In the genomic region with DNA sequence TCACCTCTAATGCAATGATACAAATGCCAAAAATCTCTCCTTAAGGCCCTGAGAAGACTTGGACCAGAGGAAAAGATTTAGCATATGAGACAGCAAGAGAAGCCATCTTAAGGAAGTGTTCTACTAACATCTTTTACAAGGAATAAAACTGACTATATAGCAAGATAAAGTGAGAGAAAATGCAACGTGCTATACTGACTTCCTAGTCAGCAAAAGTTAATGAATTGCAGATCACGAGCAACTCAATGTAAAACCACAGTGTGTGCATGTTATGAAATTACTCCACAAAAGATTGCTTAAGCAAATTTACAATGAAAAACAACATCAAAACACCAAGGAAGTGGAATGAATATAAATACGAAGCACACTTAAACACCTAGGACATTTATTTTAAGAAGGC, we compare ENCODE assay signal across 20 cellular contexts.
"Had no signal": no experiment of that assay in that cellular context is flagged by ENCODE, and none has a peak within 500 bp of the region (broad histone marks: within the 10 kb centered on the region; RNA-seq: fewer than 3 reads in every experiment).

No MANE protein-coding gene starts in this region.

- H3K36me3 ChIP-seq: adrenal gland had no signal

- H3K9me3 ChIP-seq: adrenal gland had no signal

- H3K27me3 ChIP-seq: adrenal gland had no signal

- H3K27ac ChIP-seq: adrenal gland had no signal

- ATAC-seq: activated CD8-positive, alpha-beta T cell treated with anti-CD3 and anti-CD28 coated beads, Interleukin-2, amount 10 ng/mL, durations not matched to agents 7 days and 5 days; T-helper 17 cell; WTC11 had no signal

- FAIRE-seq: colon had no signal

- H3K4me3 ChIP-seq: adrenal gland had no signal

- DNase-seq: activated CD4-positive, alpha-beta T cell treated with anti-CD3 and anti-CD28 coated beads for 48 hours; activated CD4-positive, alpha-beta T cell treated with anti-CD3 and anti-CD28 coated beads, Interleukin-2, amount 50 U/mL, for 4 hours; activated CD4-positive, CD25-positive, alpha-beta regulatory T cell treated with anti-CD3 and anti-CD28 coated beads, Interleukin-2, amount 50 U/mL, for 72 hours; activated CD8-positive, alpha-beta memory T cell treated with anti-CD3 and anti-CD28 coated beads, Interleukin-2, amount 50 U/mL, for 48 hours; activated CD8-positive, alpha-beta T cell treated with anti-CD3 and anti-CD28 coated beads, Interleukin-2, amount 10 ng/mL, durations not matched to agents 7 days and 5 days; activated naive CD4-positive, alpha-beta T cell treated with anti-CD3 and anti-CD28 coated beads, Interleukin-2, amount 50 U/mL, for 16 hours; activated naive CD8-positive, alpha-beta T cell treated with anti-CD3 and anti-CD28 coated beads, Interleukin-2, amount 10 ng/mL, durations not matched to agents 7 days and 5 days; activated T-cell treated with anti-CD3 and anti-CD28 coated beads, Interleukin-2, amount 50 U/mL, for 1 hour; adrenal gland; anterior cingulate cortex; cerebellar nuclear complex; Kasumi-1; NCI-H1694 treated with DMSO at 0.1 percent for 48 hours; NCI-H2029 treated with DMSO at 0.1 percent for 48 hours; NCI-H446; SIG-M5; T-helper 17 cell; T-helper 9 cell had no signal
